In genomic region chr12:89347325-89347829, GRCh38 we compare ENCODE assay signal across 8 cellular contexts. TPM values are rescaled to one million over a fixed set of nuclear protein-coding genes. Genes with fewer than 3 reads are reported as not detected.
DNase-seq lines count a peak whose midpoint lies in the region; ATAC-seq and TF ChIP-seq lines count a peak whose summit lies in the region.

No MANE protein-coding gene starts in this region.

- peak overlapping the region; percentile 79 to 97 (median 93) for H3K4me2 ChIP-seq in BLaER1 treated with 17β-estradiol and CSF1 and Interleukin-3, amounts not matched to agents 10 nM and 100 nM
- peak overlapping the region; percentile 88 for H3K4me2 ChIP-seq in KMS-11

- intact Hi-C loops in body of pancreas (cut with DNase I), result no loop called here
- intact Hi-C loops in posterior vena cava (cut with DNase I), result loop anchor here in 1 of 2 donors (10.0 kb wide), 1 partner anchor 293 kb away; no protein-coding TSS in a partner anchor

- TF ChIP-seq POLR2A in body of pancreas (IDR thresholded peaks at IDR 0.05), result no peak

- H3K4me3 ChIP-seq in BLaER1 treated with 17β-estradiol and CSF1 and Interleukin-3, amounts not matched to agents 10 nM and 100 nM, result peak overlapping the region; percentile 80 to 99 (median 96)
- no peak overlapping the region for H3K4me3 ChIP-seq in KMS-11 (IDR thresholded peaks at IDR 0.05; ENCODE audit: insufficient read depth, low read depth, low read length)
- H3K4me3 ChIP-seq in body of pancreas, result no peak overlapping the region
- peak overlapping the region in 1 of 2 donors; percentile 49 for H3K4me3 ChIP-seq in mucosa of rectum (ENCODE audit: low read length in 2 of 2)

- no peak for TF ChIP-seq CTCF in KMS-11 (conservative IDR thresholded peaks at IDR 0.05; ENCODE audit: low read depth, low read length)
- TF ChIP-seq CTCF in body of pancreas (IDR thresholded peaks at IDR 0.05), result no peak

- H4K20me1 ChIP-seq in BLaER1 treated with 17β-estradiol and CSF1 and Interleukin-3, amounts not matched to agents 10 nM and 100 nM, result peaks cover 27 to 43% (median 40%) of the 10 kb centered on the region in 11 experiments; a peak in 21 of 22 replicates
- H4K20me1 ChIP-seq in KMS-11 (ENCODE audit: insufficient read depth), result no peaks in the 10 kb centered on the region

- ATAC-seq in body of pancreas, result no peak
- ATAC-seq in HG03196 (IDR thresholded peaks at IDR 0.05; ENCODE audit: unreplicated experiment), result no peak

- H3K9me3 ChIP-seq in BLaER1 treated with 17β-estradiol and CSF1 and Interleukin-3, amounts not matched to agents 10 nM and 100 nM (replicated peaks in 1 of 11), result peaks cover 0 to 18% (median 5%) of the 10 kb centered on the region in 11 experiments; a peak in 7 of 22 replicates
- H3K9me3 ChIP-seq in body of pancreas (no peaks in the 10 kb centered on the region), mucosa of rectum (ENCODE audit: control insufficient read depth in 2 of 2, low read length in 2 of 2) (no peaks in the 10 kb centered on the region)

- H3K9ac ChIP-seq in BLaER1 treated with 17β-estradiol and CSF1 and Interleukin-3, amounts not matched to agents 10 nM and 100 nM, result peak overlapping the region; percentile 70 to 100 (median 99)
- H3K9ac ChIP-seq in KMS-11 (peak overlapping the region; percentile 87; the same call in 1 of the 2 replicates), mucosa of rectum (ENCODE audit: low read depth in 1 of 2, low read length in 2 of 2) (no peak overlapping the region)

- H3K27me3 ChIP-seq in BLaER1 treated with 17β-estradiol and CSF1 and Interleukin-3, amounts not matched to agents 10 nM and 100 nM, result no peaks in the 10 kb centered on the region
- H3K27me3 ChIP-seq in KMS-11 (ENCODE audit: insufficient read depth, low read depth) (no peaks in the 10 kb centered on the region), body of pancreas (no peaks in the 10 kb centered on the region), mucosa of rectum (ENCODE audit: control insufficient read depth in 2 of 2, insufficient read depth in 2 of 2, low read length in 2 of 2) (no peaks in the 10 kb centered on the region)

- 87 to 93% methylated on average over 3 of the region's 3 CpGs for WGBS in body of pancreas, 2 donors

- H3K79me2 ChIP-seq in KMS-11 (ENCODE audit: insufficient read depth, low read depth), result peaks cover 54% of the 10 kb centered on the region

- peaks cover 35 to 52% (median 43%) of the 10 kb centered on the region in 11 experiments for H3K36me3 ChIP-seq in BLaER1 treated with 17β-estradiol and CSF1 and Interleukin-3, amounts not matched to agents 10 nM and 100 nM
- H3K36me3 ChIP-seq in KMS-11 (ENCODE audit: insufficient read depth), result peaks cover 12% of the 10 kb centered on the region; the same call in 1 of the 2 replicates
- no peaks in the 10 kb centered on the region for H3K36me3 ChIP-seq in body of pancreas (replicated peaks in 1 of 2; ENCODE audit: insufficient read depth in 1 of 2, low read depth in 2 of 2)
- H3K36me3 ChIP-seq in mucosa of rectum (ENCODE audit: control insufficient read depth in 2 of 2, insufficient read depth in 2 of 2, low read length in 2 of 2), result peaks cover 9 to 15% of the 10 kb centered on the region in 2 donors

- no peak overlapping the region for H2AFZ ChIP-seq in KMS-11 (ENCODE audit: low read depth)

- peak overlapping the region; percentile 75 to 99 (median 98) for H3K27ac ChIP-seq in BLaER1 treated with 17β-estradiol and CSF1 and Interleukin-3, amounts not matched to agents 10 nM and 100 nM
- H3K27ac ChIP-seq in KMS-11 (peak overlapping the region; percentile 99), body of pancreas (peak overlapping the region in 3 of 4 donors; percentile 9 to 72 (median 15)), mucosa of rectum (ENCODE audit: low read depth in 2 of 2, low read length in 2 of 2) (peak overlapping the region; percentile 38 to 56)

- DNase-seq in body of pancreas (no peak), kidney glomerular epithelial cell (lab: John Stamatoyannopoulos, UW) (no peak), ureter (ENCODE audit: low spot score) (no peak), posterior vena cava (ENCODE audit: low spot score) (no peak)

- H3K4me1 ChIP-seq in BLaER1 treated with 17β-estradiol and CSF1 and Interleukin-3, amounts not matched to agents 10 nM and 100 nM, result peaks cover 44 to 70% (median 53%) of the 10 kb centered on the region in 10 experiments
- H3K4me1 ChIP-seq in KMS-11 (ENCODE audit: low read depth, poor library complexity, severe bottlenecking), result peaks cover 62% of the 10 kb centered on the region
- H3K4me1 ChIP-seq in body of pancreas, result peaks cover 65% of the 10 kb centered on the region
- peaks cover 28 to 31% of the 10 kb centered on the region in 2 donors for H3K4me1 ChIP-seq in mucosa of rectum (ENCODE audit: control insufficient read depth in 2 of 2, insufficient read depth in 2 of 2, low read length in 2 of 2)

RNA-seq across cellular contexts. Expression of gene DUSP6, which starts 4.9 kb away (rescaled TPM):
- total RNA-seq in body of pancreas, result 10 to 100 TPM; 21.3 to 49.8 TPM
- total RNA-seq in ureter, result 88.7 TPM
- 10 to 100 TPM; 42.2 to 49.6 TPM for total RNA-seq in posterior vena cava

Comparison
In these comparisons a context has a peak if more than half of its experiments do, and no peak if none do; other contexts are left out.
1. H3K27ac ChIP-seq: peak in every context shown above with its lines; median percentile 99 in KMS-11; 98 in BLaER1 treated with 17β-estradiol and CSF1 and Interleukin-3, amounts not matched to agents 10 nM and 100 nM; 47 in mucosa of rectum; 15 in body of pancreas.
2. H3K4me3 ChIP-seq: peak in BLaER1 treated with 17β-estradiol and CSF1 and Interleukin-3, amounts not matched to agents 10 nM and 100 nM (10 of 10); none in KMS-11 (single experiment) and body of pancreas (0 of 2).
3. H3K9ac ChIP-seq: peak in BLaER1 treated with 17β-estradiol and CSF1 and Interleukin-3, amounts not matched to agents 10 nM and 100 nM (11 of 11) and KMS-11 (single experiment); none in mucosa of rectum (0 of 2).